ENCODE assay signal across 23 cellular contexts in genomic region chr11:33618956-33619355, GRCh38.
"Had no signal": no experiment of that assay in that cellular context is flagged by ENCODE, and none has a peak within 500 bp of the region (broad histone marks: within the 10 kb centered on the region; RNA-seq: fewer than 3 reads in every experiment).

No MANE protein-coding gene starts in this region.

- H3K27ac ChIP-seq: gastrocnemius medialis, heart right ventricle, neural progenitor cell, ovary, suprapubic skin, tibial artery, upper lobe of right lung had no signal

- DNase-seq: cortex of kidney; effector memory CD4-positive, alpha-beta T cell; gastrocnemius medialis; heart right ventricle; hypothalamus; islet precursor cell; nucleus accumbens; ovary; right cardiac atrium; small intestine; stimulated activated CD4-positive, alpha-beta T cell treated with anti-CD3 and anti-CD28 coated beads, Interleukin-12 subunit alpha, Interleukin-12 subunit beta, amount 100 ng/mL, for 4 hours; stimulated activated naive CD4-positive, alpha-beta T cell treated with Interleukin-2 at 50 U/mL for 16 hours; tibial artery; upper lobe of right lung had no signal

- H3K36me3 ChIP-seq: gastrocnemius medialis, heart right ventricle, neural progenitor cell, ovary, suprapubic skin, tibial artery, upper lobe of right lung had no signal

- H3K4me3 ChIP-seq: gastrocnemius medialis, heart right ventricle, neural progenitor cell, ovary, suprapubic skin, tibial artery, upper lobe of right lung had no signal

- H3K4me1 Mint-ChIP-seq: memory B cell had no signal

- H2AFZ ChIP-seq: neural progenitor cell had no signal

- H3K27ac Mint-ChIP-seq: memory B cell; mesothelial cell of epicardium; natural killer cell treated with Interleukin-12 subunit alpha and Interleukin-12 subunit beta and Interleukin-15 and Interleukin-18, amount 100 ng/mL, for 72 hours; neural progenitor cell; progenitor cell of endocrine pancreas had no signal

- H3K4me3 Mint-ChIP-seq: memory B cell; mesothelial cell of epicardium; natural killer cell treated with Interleukin-12 subunit alpha and Interleukin-12 subunit beta and Interleukin-15 and Interleukin-18, amount 100 ng/mL, for 72 hours; neural progenitor cell had no signal

- H3K4me2 ChIP-seq: neural progenitor cell had no signal

- H3K9me3 ChIP-seq: gastrocnemius medialis, heart right ventricle, ovary, suprapubic skin, tibial artery, upper lobe of right lung had no signal

- H3K27me3 ChIP-seq: gastrocnemius medialis, neural progenitor cell, ovary, suprapubic skin, upper lobe of right lung had no signal

- H3K4me1 ChIP-seq: gastrocnemius medialis, neural progenitor cell, suprapubic skin, upper lobe of right lung had no signal

- FAIRE-seq: endometrium, small intestine had no signal

- H3K27me3 Mint-ChIP-seq: progenitor cell of endocrine pancreas had no signal

- H3K9me3 Mint-ChIP-seq: mesothelial cell of epicardium; natural killer cell treated with Interleukin-12 subunit alpha and Interleukin-12 subunit beta and Interleukin-15 and Interleukin-18, amount 100 ng/mL, for 72 hours; neural progenitor cell had no signal

- ATAC-seq: esophagus mucosa; gastrocnemius medialis; heart right ventricle; left lobe of liver; natural killer cell treated with Interleukin-12 subunit alpha and Interleukin-12 subunit beta and Interleukin-15 and Interleukin-18, amount 100 ng/mL, for 72 hours; right cardiac atrium; upper lobe of right lung had no signal

- H3K9ac ChIP-seq: neural progenitor cell had no signal

- H3K36me3 Mint-ChIP-seq: memory B cell; mesothelial cell of epicardium; natural killer cell treated with Interleukin-12 subunit alpha and Interleukin-12 subunit beta and Interleukin-15 and Interleukin-18, amount 100 ng/mL, for 72 hours had no signal
